In the genomic region with DNA sequence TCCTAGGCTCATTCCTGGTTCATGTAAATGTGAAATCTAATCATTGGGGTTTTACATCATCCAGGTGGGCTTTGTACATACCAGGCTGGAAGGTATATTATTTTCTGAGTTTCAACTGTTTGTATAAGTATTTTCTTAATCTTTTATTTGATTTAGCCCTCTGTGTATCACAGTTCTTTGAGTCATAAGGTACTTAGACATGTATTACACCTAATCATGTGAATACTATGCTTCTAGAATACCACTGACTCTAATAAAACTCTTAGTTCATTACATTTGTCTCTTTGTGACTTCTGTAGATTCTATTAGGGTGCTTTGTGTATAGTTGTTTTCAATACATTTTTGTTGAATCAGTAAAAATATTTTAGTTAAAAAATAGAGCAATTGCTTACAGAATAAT, we compare ENCODE assay signal across 26 cellular contexts.
A peak's percentile ranks its signal among the peaks of the same experiment; 100 is the strongest.
DNase-seq lines count a peak whose midpoint lies in the region; ATAC-seq, FAIRE-seq and TF ChIP-seq lines count a peak whose summit lies in the region.
"Had no signal": no experiment of that assay in that cellular context is flagged by ENCODE, and none has a peak within 500 bp of the region (broad histone marks: within the 10 kb centered on the region; RNA-seq: fewer than 3 reads in every experiment).

No MANE protein-coding gene starts in this region.

- intact Hi-C loops in mammary epithelial cell (cut with micrococcal nuclease) (no loop called here), breast epithelium (cut with DNase I; ENCODE audit: low total_unique reads) (no loop called here)

- H3K4me3 ChIP-seq in mammary epithelial cell (replicated peaks in 1 of 3; ENCODE audit: insufficient read depth in 1 of 3, low read depth in 2 of 3, low read length in 3 of 3) (no peak overlapping the region), breast epithelium (no peak overlapping the region), astrocyte (ENCODE audit: insufficient read depth, low read depth, low read length) (no peak overlapping the region), smooth muscle cell (no peak overlapping the region)
- H3K4me3 ChIP-seq: BLaER1, HAP-1 had no signal

- in situ Hi-C loops in mammary epithelial cell (cut with MboI; ENCODE audit: low sequenced_read_pairs in 2 of 2), result no loop called here

- peaks cover 12% of the 10 kb centered on the region for H3K79me2 ChIP-seq in mammary epithelial cell (ENCODE audit: insufficient read depth, low read length)
- no peaks in the 10 kb centered on the region for H3K79me2 ChIP-seq in astrocyte (ENCODE audit: insufficient read depth, low read length)
- H3K79me2 ChIP-seq in smooth muscle cell (ENCODE audit: low read depth), result no peaks in the 10 kb centered on the region

- H3K4me1 Mint-ChIP-seq in astrocyte (ENCODE audit: low read depth, unreplicated experiment), result peaks cover 25% of the 10 kb centered on the region
- H3K4me1 Mint-ChIP-seq in activated naive CD8-positive, alpha-beta T cell treated with anti-CD3 and anti-CD28 coated beads for 36 hours, result peaks cover 2% of the 10 kb centered on the region

- H3K27me3 Mint-ChIP-seq in astrocyte (ENCODE audit: low read depth, unreplicated experiment), result no peaks in the 10 kb centered on the region
- no peaks in the 10 kb centered on the region for H3K27me3 Mint-ChIP-seq in activated naive CD8-positive, alpha-beta T cell treated with anti-CD3 and anti-CD28 coated beads for 36 hours

- FAIRE-seq in astrocyte (lab: Jason Lieb, UNC), result no peak
- FAIRE-seq: A204.1, D721Med, GM12891, GM18507, H54 had no signal

- H4K20me1 ChIP-seq in mammary epithelial cell (ENCODE audit: insufficient read depth, low read length), result no peaks in the 10 kb centered on the region
- no peaks in the 10 kb centered on the region for H4K20me1 ChIP-seq in astrocyte (ENCODE audit: insufficient read depth, low read length)
- H4K20me1 ChIP-seq in smooth muscle cell (ENCODE audit: low read depth), result peaks cover 15% of the 10 kb centered on the region
- H4K20me1 ChIP-seq: BLaER1 had no signal

- H3K27ac ChIP-seq in mammary epithelial cell (ENCODE audit: insufficient read depth, low read depth, low read length) (no peak overlapping the region), breast epithelium (no peak overlapping the region), astrocyte (ENCODE audit: low read depth, low read length) (no peak overlapping the region), epithelial cell of prostate (peak overlapping the region; percentile 44), smooth muscle cell (ENCODE audit: low read depth) (peak overlapping the region; percentile 36)
- H3K27ac ChIP-seq: 22Rv1, BLaER1, C4-2B had no signal

- H3K4me2 ChIP-seq in mammary epithelial cell (ENCODE audit: insufficient read depth, low read depth, low read length), result no peak overlapping the region
- H3K4me2 ChIP-seq in astrocyte (ENCODE audit: low read length), result no peak overlapping the region
- H3K4me2 ChIP-seq in smooth muscle cell, result no peak overlapping the region
- H3K4me2 ChIP-seq: BLaER1 had no signal

- no peaks in the 10 kb centered on the region for H3K36me3 Mint-ChIP-seq in astrocyte (ENCODE audit: low read depth, unreplicated experiment)
- peaks cover 2% of the 10 kb centered on the region for H3K36me3 Mint-ChIP-seq in activated naive CD8-positive, alpha-beta T cell treated with anti-CD3 and anti-CD28 coated beads for 36 hours
- H3K36me3 Mint-ChIP-seq: CD4-positive, CD25-positive, alpha-beta regulatory T cell had no signal

- ATAC-seq in HG02840 (IDR thresholded peaks at IDR 0.05; ENCODE audit: low FRiP score, unreplicated experiment), result no peak

- H3K4me3 Mint-ChIP-seq in astrocyte (ENCODE audit: unreplicated experiment), result no peak overlapping the region
- no peak overlapping the region for H3K4me3 Mint-ChIP-seq in activated naive CD8-positive, alpha-beta T cell treated with anti-CD3 and anti-CD28 coated beads for 36 hours
- H3K4me3 Mint-ChIP-seq: B cell; CD4-positive, CD25-positive, alpha-beta regulatory T cell; CD8-positive, alpha-beta memory T cell; HFFc6 had no signal

- no peak overlapping the region for H3K27ac Mint-ChIP-seq in astrocyte (ENCODE audit: unreplicated experiment)
- H3K27ac Mint-ChIP-seq in activated naive CD8-positive, alpha-beta T cell treated with anti-CD3 and anti-CD28 coated beads for 36 hours, result no peak overlapping the region
- H3K27ac Mint-ChIP-seq: B cell; CD4-positive, CD25-positive, alpha-beta regulatory T cell; HFFc6 had no signal

- H3K9me3 ChIP-seq in mammary epithelial cell (replicated peaks; ENCODE audit: insufficient read depth, low read length) (no peaks in the 10 kb centered on the region), breast epithelium (no peaks in the 10 kb centered on the region), astrocyte (ENCODE audit: insufficient read depth, low read depth, low read length) (no peaks in the 10 kb centered on the region), smooth muscle cell (replicated peaks; ENCODE audit: low read depth) (no peaks in the 10 kb centered on the region)
- H3K9me3 ChIP-seq: BLaER1, HAP-1 had no signal

- DNase-seq in mammary epithelial cell (peak; percentile 19), breast epithelium (ENCODE audit: low spot score in 2 of 2) (no peak), astrocyte (ENCODE audit: low read depth) (peak; percentile 13), epithelial cell of prostate (ENCODE audit: low read depth, low spot score) (no peak), smooth muscle cell (lab: John Stamatoyannopoulos, UW; ENCODE audit: unreplicated experiment) (no peak), erythroblast (lab: John Stamatoyannopoulos, UW) (no peak)
- DNase-seq in activated naive CD8-positive, alpha-beta T cell treated with anti-CD3 and anti-CD28 coated beads for 36 hours, result no peak
- DNase-seq: CD4-positive, CD25-positive, alpha-beta regulatory T cell; CD8-positive, alpha-beta memory T cell; DMS 273 treated with DMSO at 0.1 percent for 48 hours; DMS79; EL; GF-D8; GOT3; HFFc6 had no signal

- H2AFZ ChIP-seq in mammary epithelial cell (ENCODE audit: low read depth, low read length) (no peak overlapping the region), astrocyte (ENCODE audit: low read depth, low read length) (no peak overlapping the region), smooth muscle cell (ENCODE audit: low read depth) (no peak overlapping the region)

- H3K9ac ChIP-seq in mammary epithelial cell (ENCODE audit: insufficient read depth, low read length), result no peak overlapping the region
- no peak overlapping the region for H3K9ac ChIP-seq in astrocyte (ENCODE audit: low read length)
- no peak overlapping the region for H3K9ac ChIP-seq in smooth muscle cell (ENCODE audit: low read depth)
- H3K9ac ChIP-seq: BLaER1 had no signal

- H3K4me1 ChIP-seq in mammary epithelial cell (ENCODE audit: insufficient read depth, low read length) (peaks cover 26% of the 10 kb centered on the region), breast epithelium (no peaks in the 10 kb centered on the region), astrocyte (ENCODE audit: insufficient read depth, low read length) (peaks cover 18% of the 10 kb centered on the region), smooth muscle cell (ENCODE audit: low read depth) (no peaks in the 10 kb centered on the region)
- H3K4me1 ChIP-seq: HAP-1 had no signal

- no peaks in the 10 kb centered on the region for H3K36me3 ChIP-seq in mammary epithelial cell (ENCODE audit: insufficient read depth, low read length)
- no peaks in the 10 kb centered on the region for H3K36me3 ChIP-seq in breast epithelium
- no peaks in the 10 kb centered on the region for H3K36me3 ChIP-seq in astrocyte (ENCODE audit: insufficient read depth, low read length)
- H3K36me3 ChIP-seq in smooth muscle cell (ENCODE audit: low read depth), result no peaks in the 10 kb centered on the region
- H3K36me3 ChIP-seq: HAP-1 had no signal

- no TSS peak for BruUV-seq in mammary epithelial cell (replicated peaks; lab: Mats Ljungman, UMichigan)

- H3K9me3 Mint-ChIP-seq in astrocyte (ENCODE audit: unreplicated experiment), result no peaks in the 10 kb centered on the region
- H3K9me3 Mint-ChIP-seq in activated naive CD8-positive, alpha-beta T cell treated with anti-CD3 and anti-CD28 coated beads for 36 hours, result no peaks in the 10 kb centered on the region
- H3K9me3 Mint-ChIP-seq: CD4-positive, CD25-positive, alpha-beta regulatory T cell; CD8-positive, alpha-beta memory T cell; HFFc6 had no signal

- no peaks in the 10 kb centered on the region for H3K27me3 ChIP-seq in mammary epithelial cell (ENCODE audit: insufficient read depth, low read length)
- H3K27me3 ChIP-seq in breast epithelium, result no peaks in the 10 kb centered on the region
- H3K27me3 ChIP-seq in astrocyte (ENCODE audit: insufficient read depth, low read length), result no peaks in the 10 kb centered on the region
- H3K27me3 ChIP-seq in smooth muscle cell (ENCODE audit: low read depth), result no peaks in the 10 kb centered on the region
- H3K27me3 ChIP-seq: BLaER1 had no signal

- dilution Hi-C loops in mammary epithelial cell (cut with HindIII; ENCODE audit: low sequenced_read_pairs), result no loop called here

- TF ChIP-seq POLR2A in breast epithelium (IDR thresholded peaks at IDR 0.05) (no peak), erythroblast (IDR thresholded peaks at IDR 0.05; ENCODE audit: low read length) (no peak)

- CTCF ChIA-PET in mammary epithelial cell (lab: Charles Lee; ENCODE audit: low non-redundant PET), result no interaction called here

- H3F3A ChIP-seq in smooth muscle cell (ENCODE audit: low read depth), result no peaks in the 10 kb centered on the region

- TF ChIP-seq CTCF in mammary epithelial cell (conservative IDR thresholded peaks at IDR 0.05 in 1 of 2, IDR thresholded peaks at IDR 0.05 in 1 of 2; ENCODE audit: extremely low read depth in 1 of 2, insufficient read depth in 1 of 2, low read depth in 1 of 2, low read length in 2 of 2) (no peak), breast epithelium (IDR thresholded peaks at IDR 0.05) (no peak), astrocyte (IDR thresholded peaks at IDR 0.05; ENCODE audit: insufficient read depth, low read depth, low read length) (no peak), smooth muscle cell (IDR thresholded peaks at IDR 0.05; ENCODE audit: borderline replicate concordance, insufficient read depth, poor library complexity, severe bottlenecking) (no peak)

Comparison
In these comparisons a context has a peak if more than half of its experiments do, and no peak if none do; other contexts are left out.
1. DNase-seq: peak in mammary epithelial cell (single experiment) and astrocyte (single experiment); none in breast epithelium (0 of 2), epithelial cell of prostate (single experiment), smooth muscle cell (single experiment), erythroblast (0 of 2) and activated naive CD8-positive, alpha-beta T cell treated with anti-CD3 and anti-CD28 coated beads for 36 hours (single experiment).
2. H3K27ac ChIP-seq: peak in epithelial cell of prostate (single experiment) and smooth muscle cell (single experiment); none in mammary epithelial cell (single experiment), breast epithelium (0 of 2) and astrocyte (single experiment).